Comparison of ENCODE assay signal across 8 cellular contexts in the genomic region with DNA sequence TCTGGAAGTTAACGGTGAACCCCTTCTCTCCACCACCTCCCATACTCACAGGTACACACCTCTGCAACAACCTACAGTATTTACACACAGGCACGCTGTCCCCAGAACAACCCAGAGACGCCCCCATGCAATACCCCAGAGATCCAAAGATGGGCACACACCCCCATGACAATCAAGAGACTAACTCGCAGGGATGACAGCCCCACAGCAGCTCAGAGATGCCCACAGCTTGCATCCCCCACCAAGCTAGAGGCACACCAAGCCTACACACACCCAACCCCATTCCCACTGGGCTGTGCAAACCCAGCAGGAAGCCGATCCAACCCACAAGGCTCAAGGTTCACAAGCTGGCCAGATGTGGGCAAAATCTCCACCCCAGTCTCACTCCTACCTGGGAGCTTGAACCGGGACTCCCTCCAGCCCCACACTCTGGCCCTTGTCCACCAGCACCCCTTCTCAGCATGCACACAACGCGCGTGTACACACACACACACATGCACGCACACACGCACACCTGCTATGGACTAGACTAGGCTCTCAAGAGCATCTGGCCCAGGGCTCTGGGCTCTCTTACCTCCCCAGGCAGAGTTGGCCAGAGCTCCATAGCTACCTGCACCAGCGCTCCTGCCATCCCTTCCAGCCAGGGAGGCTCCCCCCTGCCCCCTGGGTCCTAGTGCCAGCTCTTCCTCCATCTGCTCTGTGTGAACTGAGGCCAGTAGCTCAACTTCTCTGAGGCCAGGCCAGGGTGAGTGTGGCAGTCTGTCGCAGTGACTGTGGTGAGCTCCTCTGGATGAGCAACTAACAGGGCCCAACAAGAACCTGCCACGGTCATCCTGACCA. TPM values are rescaled to one million over a fixed set of nuclear protein-coding genes. Genes with fewer than 3 reads are reported as not detected.
DNase-seq lines count a peak whose midpoint lies in the region; ATAC-seq, FAIRE-seq and TF ChIP-seq lines count a peak whose summit lies in the region.

No MANE protein-coding gene starts in this region.

- FAIRE-seq in kidney (lab: Jason Lieb, UNC): no peak

- H3K9me3 ChIP-seq in kidney (ENCODE audit: control insufficient read depth in 1 of 2, low read length in 2 of 2): no peaks in the 10 kb centered on the region

- peak; percentile 42 for ATAC-seq in activated CD4-positive, alpha-beta T cell treated with anti-CD3 and anti-CD28 coated beads for 36 hours
- peak; percentile 31 to 32 for ATAC-seq in naive B cell (ENCODE audit: low read depth in 2 of 2)
- ATAC-seq in GM18517 (IDR thresholded peaks at IDR 0.05; ENCODE audit: unreplicated experiment): no peak

- H3K27ac ChIP-seq in caudate nucleus (ENCODE audit: low read depth, low read length): peak overlapping the region; percentile 26
- no peak overlapping the region for H3K27ac ChIP-seq in kidney (ENCODE audit: low read depth in 2 of 2, low read length in 2 of 2)

- H3K36me3 Mint-ChIP-seq in activated CD4-positive, alpha-beta T cell treated with anti-CD3 and anti-CD28 coated beads for 36 hours (ENCODE audit: low read depth): no peaks in the 10 kb centered on the region
- no peaks in the 10 kb centered on the region for H3K36me3 Mint-ChIP-seq in naive B cell

- POLR2A ChIA-PET in activated CD4-positive, alpha-beta T cell treated with anti-CD3 and anti-CD28 coated beads for 36 hours (lab: Charles Lee): interaction anchor here (1.1 to 1.3 kb wide), 2 partner anchors 12 to 31 kb away, joined by 3 read pairs; a partner anchor contains a TSS

- peak overlapping the region in 1 of 2 donors; percentile 47 for H3K4me3 ChIP-seq in kidney (ENCODE audit: low read length in 2 of 2)

- no peaks in the 10 kb centered on the region for H3K36me3 ChIP-seq in kidney (ENCODE audit: control insufficient read depth in 1 of 2, insufficient read depth in 2 of 2, low read length in 2 of 2)

- no peaks in the 10 kb centered on the region for H3K27me3 Mint-ChIP-seq in activated CD4-positive, alpha-beta T cell treated with anti-CD3 and anti-CD28 coated beads for 36 hours
- no peaks in the 10 kb centered on the region for H3K27me3 Mint-ChIP-seq in naive B cell

- peaks cover 13 to 45% of the 10 kb centered on the region in 2 donors for H3K4me1 ChIP-seq in kidney (ENCODE audit: control insufficient read depth in 1 of 2, insufficient read depth in 1 of 2, low read depth in 1 of 2, low read length in 2 of 2)

- H3K9me3 Mint-ChIP-seq in activated CD4-positive, alpha-beta T cell treated with anti-CD3 and anti-CD28 coated beads for 36 hours (ENCODE audit: low read depth): no peaks in the 10 kb centered on the region
- H3K9me3 Mint-ChIP-seq in naive B cell: no peaks in the 10 kb centered on the region

- CTCF ChIA-PET in activated CD4-positive, alpha-beta T cell treated with anti-CD3 and anti-CD28 coated beads for 36 hours (lab: Charles Lee): interaction anchor here (0.9 to 2.5 kb wide), 6 partner anchors 11 to 97 kb away, joined by 3 to 26 read pairs (median 6); a partner anchor contains a TSS

- peaks cover 16% of the 10 kb centered on the region for H3K4me1 Mint-ChIP-seq in activated CD4-positive, alpha-beta T cell treated with anti-CD3 and anti-CD28 coated beads for 36 hours
- H3K4me1 Mint-ChIP-seq in naive B cell: peaks cover 28 to 68% (median 52%) of the 10 kb centered on the region in 3 donors

- intact Hi-C loops in activated CD4-positive, alpha-beta T cell treated with anti-CD3 and anti-CD28 coated beads for 36 hours (cut with DNase I, micrococcal nuclease): no loop called here
- intact Hi-C loops in kidney (cut with DNase I): loop anchor here (10.0 kb wide), 1 partner anchor 48 kb away; no protein-coding TSS in a partner anchor

- DNase-seq in activated CD4-positive, alpha-beta T cell treated with anti-CD3 and anti-CD28 coated beads for 36 hours: no peak
- no peak for DNase-seq in activated CD4-positive, alpha-beta T cell treated with anti-CD3 and anti-CD28 coated beads for 4 hours
- DNase-seq in NCI-H2171 treated with DMSO at 0.1 percent for 48 hours (lab: John Stamatoyannopoulos, UW) (peak; percentile 65), caudate nucleus (lab: John Stamatoyannopoulos, UW) (peak in 8 of 61 donors; percentile 30 to 88 (median 46)), naive B cell (no peak), LoVo (ENCODE audit: low spot score) (no peak), kidney (no peak)

- no peak overlapping the region for H3K27ac Mint-ChIP-seq in activated CD4-positive, alpha-beta T cell treated with anti-CD3 and anti-CD28 coated beads for 36 hours
- peak overlapping the region; percentile 72 to 97 (median 82) for H3K27ac Mint-ChIP-seq in naive B cell

- H3K9ac ChIP-seq in kidney (ENCODE audit: low read length in 2 of 2): no peak overlapping the region

- H3K4me3 Mint-ChIP-seq in activated CD4-positive, alpha-beta T cell treated with anti-CD3 and anti-CD28 coated beads for 36 hours: peak overlapping the region; percentile 61
- peak overlapping the region; percentile 70 to 90 (median 85) for H3K4me3 Mint-ChIP-seq in naive B cell

- no peak for TF ChIP-seq CTCF in kidney (IDR thresholded peaks at IDR 0.05; ENCODE audit: borderline replicate concordance, extremely low read depth, insufficient read depth)

RNA-seq across cellular contexts. Expression of a gene that starts 11.5 kb away (rescaled TPM):
- total RNA-seq in activated CD4-positive, alpha-beta T cell treated with anti-CD3 and anti-CD28 coated beads for 36 hours: 10 to 100 TPM in 1 of 2 experiments, 1 to 10 TPM in 1; 8.3 to 12.9 TPM
- polyA plus RNA-seq in naive B cell (ENCODE audit: low read depth in 6 of 6) (10 to 100 TPM; 24.3 to 39.2 (median 30.7) TPM), kidney (ENCODE audit: insufficient read depth, low read depth, low replicate concordance) (127 TPM)
- 40.7 TPM for total RNA-seq in kidney

RNA-seq across cellular contexts. Expression of a gene that starts 30.1 kb away (rescaled TPM):
- total RNA-seq in activated CD4-positive, alpha-beta T cell treated with anti-CD3 and anti-CD28 coated beads for 36 hours: 10 to 100 TPM; 69.9 to 76.6 TPM
- polyA plus RNA-seq in naive B cell (ENCODE audit: low read depth in 6 of 6): 10 to 100 TPM in 5 of 6 donors, 1 to 10 TPM in 1; 3.3 to 30.2 (median 14.0) TPM
- total RNA-seq in kidney: 80.8 TPM
- 58.2 TPM for polyA plus RNA-seq in kidney (ENCODE audit: insufficient read depth, low read depth, low replicate concordance)

RNA-seq across cellular contexts. Expression of a gene that starts 31.9 kb away (rescaled TPM):
- 10 to 100 TPM; 55.3 to 59.4 TPM for total RNA-seq in activated CD4-positive, alpha-beta T cell treated with anti-CD3 and anti-CD28 coated beads for 36 hours
- polyA plus RNA-seq in naive B cell (ENCODE audit: low read depth in 6 of 6): 10 to 100 TPM; 19.1 to 35.5 (median 21.3) TPM
- 38.6 TPM for total RNA-seq in kidney
- polyA plus RNA-seq in kidney (ENCODE audit: insufficient read depth, low read depth, low replicate concordance): 16.1 TPM
